In the genomic region with DNA sequence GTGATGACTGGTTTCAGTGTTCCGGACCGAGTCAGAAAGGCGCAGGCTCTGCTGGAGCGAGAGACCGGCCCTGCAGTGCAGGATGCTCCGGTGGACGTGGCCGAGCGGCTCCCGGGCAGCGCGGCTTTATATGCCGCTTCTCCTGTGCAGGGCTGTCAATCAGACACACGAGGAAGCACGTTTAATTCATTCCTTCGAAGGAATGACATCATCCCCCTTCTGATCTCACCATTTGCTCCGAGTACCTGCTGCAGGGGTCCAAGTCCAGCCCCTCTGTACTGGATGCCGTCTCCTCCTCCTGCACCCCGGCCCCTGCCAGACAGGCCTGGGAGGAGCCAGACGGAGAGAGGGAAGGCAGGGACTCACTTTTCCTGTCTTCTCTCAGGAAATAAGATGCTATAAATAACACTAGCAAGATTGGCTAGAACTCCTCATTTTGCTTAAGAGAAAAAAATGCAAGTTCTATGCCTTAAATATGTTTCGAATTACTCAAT, we compare ENCODE assay signal across 9 cellular contexts. TPM values are rescaled to one million over a fixed set of nuclear protein-coding genes. Genes with fewer than 3 reads are reported as not detected.
DNase-seq lines count a peak whose midpoint lies in the region; ATAC-seq and TF ChIP-seq lines count a peak whose summit lies in the region.
"Had no signal": no experiment of that assay in that cellular context is flagged by ENCODE, and none has a peak within 500 bp of the region (broad histone marks: within the 10 kb centered on the region; RNA-seq: fewer than 3 reads in every experiment).

A gene (minus strand): TSS at position 102 of the 494 bp plus-strand sequence. CDS start 3,062 bp downstream, outside the sequence.

- no peaks in the 10 kb centered on the region for H3K9me3 Mint-ChIP-seq in Caco-2 (ENCODE audit: unreplicated experiment)

- BruUV-seq in Caco-2 (replicated peaks; lab: Mats Ljungman, UMichigan) = no TSS peak
- BruUV-seq in OCI-LY7 (replicated peaks; lab: Mats Ljungman, UMichigan) = no TSS peak

- no peak within 1 kb of the TSS for H3K4me3 ChIP-seq in Caco-2 (ENCODE audit: low read depth, low read length)
- peak within 1 kb of the TSS; percentile 56 for H3K4me3 ChIP-seq in right cardiac atrium (ENCODE audit: low read length)
- H3K4me3 ChIP-seq in psoas muscle = peak within 1 kb of the TSS; percentile 23
- no peak within 1 kb of the TSS for H3K4me3 ChIP-seq in OCI-LY7 (ENCODE audit: low read depth, low read length, poor library complexity, severe bottlenecking)

- no peaks in the 10 kb centered on the region for H3K36me3 Mint-ChIP-seq in Caco-2 (ENCODE audit: insufficient read depth, unreplicated experiment)

- no peaks in the 10 kb centered on the region for H3K9me3 ChIP-seq in Caco-2
- no peaks in the 10 kb centered on the region for H3K9me3 ChIP-seq in right cardiac atrium (ENCODE audit: control insufficient read depth, low read length)
- H3K9me3 ChIP-seq in psoas muscle = peaks cover 4% of the 10 kb centered on the region
- no peaks in the 10 kb centered on the region for H3K9me3 ChIP-seq in OCI-LY7 (ENCODE audit: low read length)

- H3K4me1 ChIP-seq in Caco-2 (no peaks in the 10 kb centered on the region), right cardiac atrium (ENCODE audit: control insufficient read depth, insufficient read depth, low read length) (no peaks in the 10 kb centered on the region), psoas muscle (peaks cover 3% of the 10 kb centered on the region), OCI-LY7 (ENCODE audit: insufficient read depth, low read length, poor library complexity, severe bottlenecking) (no peaks in the 10 kb centered on the region)

- H3K27ac Mint-ChIP-seq in Caco-2 (ENCODE audit: unreplicated experiment) = no peak within 1 kb of the TSS

- no peaks in the 10 kb centered on the region for H3K79me2 ChIP-seq in OCI-LY7 (ENCODE audit: insufficient read depth, low read depth, low read length)

- CTCF ChIA-PET in Caco-2 (lab: Charles Lee) = no interaction called here
- CTCF ChIA-PET in OCI-LY7 (lab: Charles Lee; ENCODE audit: unreplicated experiment) = no interaction called here

- no peaks in the 10 kb centered on the region for H3K36me3 ChIP-seq in Caco-2 (ENCODE audit: control insufficient read depth, insufficient read depth, low read length)
- no peaks in the 10 kb centered on the region for H3K36me3 ChIP-seq in psoas muscle (ENCODE audit: insufficient read depth in 1 of 2, low read depth in 1 of 2)
- no peaks in the 10 kb centered on the region for H3K36me3 ChIP-seq in OCI-LY7 (ENCODE audit: insufficient read depth, low read length)
- H3K36me3 ChIP-seq: WERI-Rb-1 had no signal

- H3K4me3 Mint-ChIP-seq in Caco-2 (ENCODE audit: unreplicated experiment) = peak within 1 kb of the TSS; percentile 37

- H3K27me3 Mint-ChIP-seq in Caco-2 (ENCODE audit: insufficient read depth, unreplicated experiment) = peaks cover 14% of the 10 kb centered on the region

- ATAC-seq in right cardiac atrium (peak; percentile 87), psoas muscle (peak; percentile 36 to 69 (median 50))

- DNase-seq in Caco-2 (peak in 1 of 2 experiments; percentile 3), amniotic epithelial cell (ENCODE audit: low read depth) (peak; percentile 88), right cardiac atrium (peak; percentile 77 to 87 (median 84)), psoas muscle (peak; percentile 64 to 74), OCI-LY7 (ENCODE audit: low spot score) (no peak), H4 (ENCODE audit: low spot score) (no peak), T1000 (lab: John Stamatoyannopoulos, UW) (no peak)
- no peak for DNase-seq in activated CD4-positive, alpha-beta T cell treated with anti-CD3 and anti-CD28 coated beads, Interleukin-2, amount 50 U/mL, for 48 hours
- DNase-seq: WERI-Rb-1 had no signal

- TF ChIP-seq CTCF in Caco-2 (IDR thresholded peaks at IDR 0.05; ENCODE audit: insufficient read depth in 1 of 2, low read depth in 1 of 2, low read length in 1 of 2, severe bottlenecking in 1 of 2, unreplicated experiment in 1 of 2) (no peak), psoas muscle (IDR thresholded peaks at IDR 0.05) (no peak), OCI-LY7 (conservative IDR thresholded peaks at IDR 0.05; ENCODE audit: low read length) (no peak)

- H3K4me2 ChIP-seq in OCI-LY7 (ENCODE audit: low read length) = no peak within 1 kb of the TSS

- no peaks in the 10 kb centered on the region for H3K4me1 Mint-ChIP-seq in Caco-2 (ENCODE audit: low read depth, unreplicated experiment)

- 3% methylated on average over 21 of the region's 21 CpGs for WGBS in right cardiac atrium
- 17 to 27% (median 24%) methylated on average over 21 of the region's 21 CpGs for WGBS in psoas muscle, 3 donors

- peak within 1 kb of the TSS; percentile 19 for H3K27ac ChIP-seq in right cardiac atrium (ENCODE audit: low read length)
- H3K27ac ChIP-seq in psoas muscle = no peak within 1 kb of the TSS
- no peak within 1 kb of the TSS for H3K27ac ChIP-seq in OCI-LY7 (ENCODE audit: low read depth, low read length, poor library complexity, severe bottlenecking)
- H3K27ac ChIP-seq: WERI-Rb-1 had no signal

- POLR2A ChIA-PET in Caco-2 (lab: Charles Lee) (no interaction called here), OCI-LY7 (lab: Charles Lee) (no interaction called here)

- H4K20me1 ChIP-seq in OCI-LY7 (ENCODE audit: insufficient read depth, low read length) = no peaks in the 10 kb centered on the region

- H3K27me3 ChIP-seq in Caco-2 (replicated peaks; ENCODE audit: control insufficient read depth, insufficient read depth, low read length) = no peaks in the 10 kb centered on the region
- no peaks in the 10 kb centered on the region for H3K27me3 ChIP-seq in right cardiac atrium (ENCODE audit: control insufficient read depth, insufficient read depth)
- H3K27me3 ChIP-seq in psoas muscle (ENCODE audit: insufficient read depth in 3 of 3, low read length in 2 of 3) = peaks cover 0 to 46% (median 8%) of the 10 kb centered on the region in 3 donors

- H2AFZ ChIP-seq in OCI-LY7 (ENCODE audit: low read length) = no peak within 1 kb of the TSS

- H3K9me2 ChIP-seq in OCI-LY7 (ENCODE audit: insufficient read depth, low read length) = no peaks in the 10 kb centered on the region

- intact Hi-C loops in Caco-2 (cut with micrococcal nuclease; ENCODE audit: unreplicated experiment) (no loop called here), right cardiac atrium (cut with DNase I) (no loop called here), psoas muscle (cut with DNase I) (no loop called here), OCI-LY7 (cut with micrococcal nuclease; ENCODE audit: unreplicated experiment) (no loop called here)

RNA-seq across cellular contexts. Expression of the gene that starts here (rescaled TPM):
- total RNA-seq in Caco-2 (2022) = 0.07 TPM in 1 of 2 replicates, not detected in the other
- total RNA-seq in right cardiac atrium = 10 to 100 TPM; 14.4 to 38.8 (median 23.7) TPM
- 8.7 TPM for polyA plus RNA-seq in right cardiac atrium
- total RNA-seq in psoas muscle = 1 to 10 TPM; 1.6 to 9.4 (median 4.0) TPM
- 1 to 10 TPM in 1 of 3 donors, under 1 TPM in 2; 0.49 to 1.3 (median 0.62) TPM for polyA plus RNA-seq in psoas muscle
- not detected in 2 replicates for total RNA-seq in OCI-LY7 (2014; rRNA removed; shearing (Covaris generic))
- total RNA-seq in OCI-LY7 (2022) = not detected in 2 replicates
- total RNA-seq in H4 (2014; rRNA removed; shearing (Covaris generic)) = 0.19 and 0.21 TPM in 2 replicates

Comparison
In these comparisons a context has a peak if more than half of its experiments do, and no peak if none do; other contexts are left out.
1. DNase-seq: peak in amniotic epithelial cell (single experiment), right cardiac atrium (3 of 3) and psoas muscle (2 of 2); none in OCI-LY7 (single experiment), H4 (single experiment), T1000 (single experiment) and activated CD4-positive, alpha-beta T cell treated with anti-CD3 and anti-CD28 coated beads, Interleukin-2, amount 50 U/mL, for 48 hours (0 of 2).
2. H3K4me3 ChIP-seq: peak in right cardiac atrium (single experiment) and psoas muscle (single experiment); none in Caco-2 (single experiment) and OCI-LY7 (single experiment).